8 cellular contexts compared by ENCODE assay signal in genomic region chr11:76587810-76588454, GRCh38.
DNase-seq lines count a peak whose midpoint lies in the region; ATAC-seq, FAIRE-seq and TF ChIP-seq lines count a peak whose summit lies in the region.

No MANE protein-coding gene starts in this region.

- H3K79me2 ChIP-seq in ACC112 (ENCODE audit: control insufficient read depth, insufficient read depth, low read length, unreplicated experiment): no peaks in the 10 kb centered on the region

- peak; percentile 57 for DNase-seq in HCEC 1CT
- DNase-seq in bronchial epithelial cell (ENCODE audit: low read depth): peak; percentile 10
- no peak for DNase-seq in NCI-H524 treated with DMSO at 0.1 percent for 48 hours (lab: John Stamatoyannopoulos, UW)
- no peak for DNase-seq in NCI-H146 treated with DMSO at 0.1 percent for 48 hours (lab: John Stamatoyannopoulos, UW; ENCODE audit: unreplicated experiment)

- H3K4me1 ChIP-seq in ACC112 (ENCODE audit: control insufficient read depth, insufficient read depth, low read length, unreplicated experiment): peaks cover 16% of the 10 kb centered on the region
- H3K4me1 ChIP-seq in mucosa of rectum (ENCODE audit: control insufficient read depth in 2 of 2, insufficient read depth in 2 of 2, low read length in 2 of 2): peaks cover 29 to 40% of the 10 kb centered on the region in 2 donors

- no peak overlapping the region for H3K9ac ChIP-seq in mucosa of rectum (ENCODE audit: low read depth in 1 of 2, low read length in 2 of 2)

- ATAC-seq in HG02840 (IDR thresholded peaks at IDR 0.05; ENCODE audit: low FRiP score, unreplicated experiment) (no peak), HG02623 (IDR thresholded peaks at IDR 0.05; ENCODE audit: unreplicated experiment) (no peak)

- H3K27me3 ChIP-seq in ACC112 (ENCODE audit: insufficient read depth, low read length) (no peaks in the 10 kb centered on the region), bronchial epithelial cell (ENCODE audit: control insufficient read depth, insufficient read depth, low read length) (no peaks in the 10 kb centered on the region), mucosa of rectum (ENCODE audit: control insufficient read depth in 2 of 2, insufficient read depth in 2 of 2, low read length in 2 of 2) (no peaks in the 10 kb centered on the region)

- FAIRE-seq in bronchial epithelial cell (lab: Jason Lieb, UNC): no peak

- H3K4me3 ChIP-seq in ACC112 (ENCODE audit: low read depth, low read length) (no peak overlapping the region), bronchial epithelial cell (ENCODE audit: low read depth, low read length) (no peak overlapping the region), mucosa of rectum (ENCODE audit: low read length in 2 of 2) (no peak overlapping the region)

- H3K27ac ChIP-seq in ACC112 (ENCODE audit: low read depth, low read length) (0 out of 2 replicates have a peak overlapping the region, but pooled peaks have one; percentile 1), mucosa of rectum (ENCODE audit: low read depth in 2 of 2, low read length in 2 of 2) (peak overlapping the region; percentile 42 to 70)

- H3K36me3 ChIP-seq in ACC112 (ENCODE audit: insufficient read depth, low read length): no peaks in the 10 kb centered on the region
- H3K36me3 ChIP-seq in bronchial epithelial cell (ENCODE audit: control insufficient read depth, insufficient read depth, low read length): no peaks in the 10 kb centered on the region
- H3K36me3 ChIP-seq in mucosa of rectum (ENCODE audit: control insufficient read depth in 2 of 2, insufficient read depth in 2 of 2, low read length in 2 of 2): no peaks in the 10 kb centered on the region

- TF ChIP-seq CTCF in bronchial epithelial cell (IDR thresholded peaks at IDR 0.05; ENCODE audit: insufficient read depth, low read length, severe bottlenecking): no peak

- no peak overlapping the region for H2AFZ ChIP-seq in ACC112 (ENCODE audit: low read length, unreplicated experiment)

- H3K9me3 ChIP-seq in mucosa of rectum (ENCODE audit: control insufficient read depth in 2 of 2, low read length in 2 of 2): no peaks in the 10 kb centered on the region

Comparison
In these comparisons a context has a peak if more than half of its experiments do, and no peak if none do; other contexts are left out.
1. DNase-seq: peak in HCEC 1CT (single experiment) and bronchial epithelial cell (single experiment); none in NCI-H524 treated with DMSO at 0.1 percent for 48 hours (single experiment) and NCI-H146 treated with DMSO at 0.1 percent for 48 hours (single experiment).